ENCODE assay signal across 8 cellular contexts in genomic region chr5:119438518-119438917, GRCh38. TPM values are rescaled to one million over a fixed set of nuclear protein-coding genes. Genes with fewer than 3 reads are reported as not detected.
A peak's percentile ranks its signal among the peaks of the same experiment; 100 is the strongest.
DNase-seq lines count a peak whose midpoint lies in the region; ATAC-seq, FAIRE-seq and TF ChIP-seq lines count a peak whose summit lies in the region.
"Not testable (repeated sequence)": the region's sequence is repeated elsewhere in the genome, so short reads cannot be mapped to it uniquely, and the experiment has no call there.

No MANE protein-coding gene starts in this region.

- not testable (repeated sequence) for TF ChIP-seq POLR2A in body of pancreas (IDR thresholded peaks at IDR 0.05)

- DNase-seq in AML-193 (lab: John Stamatoyannopoulos, UW) (peak; percentile 40 to 51), NOMO-1 (lab: John Stamatoyannopoulos, UW; ENCODE audit: unreplicated experiment in 2 of 2) (peak; percentile 36 to 60)
- DNase-seq in T-cell; activated T-cell treated with anti-CD3 and anti-CD28 coated beads, Interleukin-2, amount 50 U/mL, for 4 hours; body of pancreas; left lung; pancreas: not testable (repeated sequence)

- H3K27ac Mint-ChIP-seq in T-cell = peak overlapping the region in 1 of 2 donors; percentile 37

- CTCF ChIA-PET in HEK293 (lab: Yijun Ruan, JAX) = not testable (repeated sequence)
- CTCF ChIA-PET in T-cell (lab: Charles Lee) = interaction anchor here in 1 of 2 donors (1.2 kb wide), 1 partner anchor 27 kb away, joined by 3 read pairs; no protein-coding TSS in a partner anchor

- H3K27me3 Mint-ChIP-seq in T-cell = peaks cover 22 to 34% of the 10 kb centered on the region in 2 donors
- H3K27me3 Mint-ChIP-seq in activated T-cell treated with anti-CD3 and anti-CD28 coated beads, Interleukin-2, amount 50 U/mL, for 4 hours (ENCODE audit: low read depth) = peaks cover 30% of the 10 kb centered on the region

- FAIRE-seq in pancreas (lab: Jason Lieb, UNC) = not testable (repeated sequence)

- H3K4me1 Mint-ChIP-seq in T-cell = peaks cover 7 to 17% (median 9%) of the 10 kb centered on the region in 3 donors
- not testable (repeated sequence) for H3K4me1 Mint-ChIP-seq in activated T-cell treated with anti-CD3 and anti-CD28 coated beads, Interleukin-2, amount 50 U/mL, for 4 hours (ENCODE audit: low read depth)

- POLR2A ChIA-PET in HEK293 (lab: Yijun Ruan, JAX); T-cell (lab: Charles Lee): not testable (repeated sequence)

- ATAC-seq in T-cell (replicated peaks in 1 of 4); activated T-cell treated with anti-CD3 and anti-CD28 coated beads, Interleukin-2, amount 50 U/mL, for 4 hours; body of pancreas: not testable (repeated sequence)
- ATAC-seq in left lung (peak; percentile 33), pancreas (peak; percentile 14 to 42 (median 30))

- 29 to 47% methylated on average over 2 of the region's 2 CpGs for WGBS in body of pancreas, 2 donors
- 54 to 57% methylated on average over 2 of the region's 2 CpGs for WGBS in pancreas, 2 donors

- not testable (repeated sequence) for H3K36me3 Mint-ChIP-seq in T-cell; activated T-cell treated with anti-CD3 and anti-CD28 coated beads, Interleukin-2, amount 50 U/mL, for 4 hours (ENCODE audit: insufficient read depth)

- not testable (repeated sequence) for H3K4me3 ChIP-seq in HEK293 (ENCODE audit: low read depth, low read length); body of pancreas; left lung
- H3K4me3 ChIP-seq in pancreas = peak overlapping the region in 1 of 4 donors; percentile 22

- peak overlapping the region; percentile 78 to 79 (median 78) for H3K4me3 Mint-ChIP-seq in T-cell
- peak overlapping the region; percentile 75 for H3K4me3 Mint-ChIP-seq in activated T-cell treated with anti-CD3 and anti-CD28 coated beads, Interleukin-2, amount 50 U/mL, for 4 hours

- H3K36me3 ChIP-seq in HEK293 (ENCODE audit: control insufficient read depth in 2 of 2, insufficient read depth in 1 of 2, low read length in 2 of 2); body of pancreas (replicated peaks in 1 of 2; ENCODE audit: insufficient read depth in 1 of 2, low read depth in 2 of 2); left lung; pancreas: not testable (repeated sequence)

- H3K27ac ChIP-seq in HEK293 (ENCODE audit: extremely low read depth, low read depth, low read length) = not testable (repeated sequence)
- H3K27ac ChIP-seq in body of pancreas = peak overlapping the region in 3 of 4 donors; percentile 32 to 67 (median 41)
- H3K27ac ChIP-seq in left lung = peak overlapping the region in 1 of 2 donors; percentile 23
- peak overlapping the region in 2 of 4 donors; percentile 19 to 37 for H3K27ac ChIP-seq in pancreas

- not testable (repeated sequence) for H3K4me1 ChIP-seq in HEK293 (ENCODE audit: control insufficient read depth, insufficient read depth, low read length); pancreas
- H3K4me1 ChIP-seq in body of pancreas (peaks cover 18% of the 10 kb centered on the region), left lung (peaks cover 0 to 26% of the 10 kb centered on the region in 2 donors)

- not testable (repeated sequence) for H3K9me3 ChIP-seq in HEK293 (ENCODE audit: control insufficient read depth, insufficient read depth, low read depth, low read length); body of pancreas; left lung; pancreas

- H3K9me3 Mint-ChIP-seq in T-cell; activated T-cell treated with anti-CD3 and anti-CD28 coated beads, Interleukin-2, amount 50 U/mL, for 4 hours: not testable (repeated sequence)

- not testable (repeated sequence) for TF ChIP-seq CTCF in HEK293 (tag by site-specific recombination; IDR thresholded peaks at IDR 0.05); body of pancreas (IDR thresholded peaks at IDR 0.05); left lung (IDR thresholded peaks at IDR 0.05); pancreas (IDR thresholded peaks at IDR 0.05)

- not testable (repeated sequence) for H3K27me3 ChIP-seq in body of pancreas, left lung, pancreas

- intact Hi-C loops in body of pancreas (cut with DNase I); left lung (cut with DNase I); pancreas (cut with DNase I): not testable (repeated sequence)

TF ChIP-seq in HEK293, 187 proteins besides CTCF, POLR2A, EP300 and RAD21:
- TF ChIP-seq, protein P1, sequence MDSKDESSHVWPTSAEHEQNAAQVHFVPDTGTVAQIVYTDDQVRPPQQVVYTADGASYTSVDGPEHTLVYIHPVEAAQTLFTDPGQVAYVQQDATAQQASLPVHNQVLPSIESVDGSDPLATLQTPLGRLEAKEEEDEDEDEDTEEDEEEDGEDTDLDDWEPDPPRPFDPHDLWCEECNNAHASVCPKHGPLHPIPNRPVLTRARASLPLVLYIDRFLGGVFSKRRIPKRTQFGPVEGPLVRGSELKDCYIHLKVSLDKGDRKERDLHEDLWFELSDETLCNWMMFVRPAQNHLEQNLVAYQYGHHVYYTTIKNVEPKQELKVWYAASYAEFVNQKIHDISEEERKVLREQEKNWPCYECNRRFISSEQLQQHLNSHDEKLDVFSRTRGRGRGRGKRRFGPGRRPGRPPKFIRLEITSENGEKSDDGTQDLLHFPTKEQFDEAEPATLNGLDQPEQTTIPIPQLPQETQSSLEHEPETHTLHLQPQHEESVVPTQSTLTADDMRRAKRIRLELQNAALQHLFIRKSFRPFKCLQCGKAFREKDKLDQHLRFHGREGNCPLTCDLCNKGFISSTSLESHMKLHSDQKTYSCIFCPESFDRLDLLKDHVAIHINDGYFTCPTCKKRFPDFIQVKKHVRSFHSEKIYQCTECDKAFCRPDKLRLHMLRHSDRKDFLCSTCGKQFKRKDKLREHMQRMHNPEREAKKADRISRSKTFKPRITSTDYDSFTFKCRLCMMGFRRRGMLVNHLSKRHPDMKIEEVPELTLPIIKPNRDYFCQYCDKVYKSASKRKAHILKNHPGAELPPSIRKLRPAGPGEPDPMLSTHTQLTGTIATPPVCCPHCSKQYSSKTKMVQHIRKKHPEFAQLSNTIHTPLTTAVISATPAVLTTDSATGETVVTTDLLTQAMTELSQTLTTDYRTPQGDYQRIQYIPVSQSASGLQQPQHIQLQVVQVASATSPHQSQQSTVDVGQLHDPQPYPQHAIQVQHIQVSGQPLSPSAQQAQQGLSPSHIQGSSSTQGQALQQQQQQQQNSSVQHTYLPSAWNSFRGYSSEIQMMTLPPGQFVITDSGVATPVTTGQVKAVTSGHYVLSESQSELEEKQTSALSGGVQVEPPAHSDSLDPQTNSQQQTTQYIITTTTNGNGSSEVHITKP (tag by site-specific recombination; IDR thresholded peaks at IDR 0.05) = peak; percentile 80

RNA-seq across cellular contexts. Expression of gene HSD17B4, which starts 13.8 kb away (rescaled TPM):
- total RNA-seq in T-cell = 10 to 100 TPM; 32.1 to 79.6 (median 54.0) TPM
- 10 to 100 TPM; 59.7 to 74.4 (median 69.7) TPM for total RNA-seq in activated T-cell treated with anti-CD3 and anti-CD28 coated beads, Interleukin-2, amount 50 U/mL, for 4 hours
- 10 to 100 TPM; 97.2 to 98.6 TPM for total RNA-seq in body of pancreas
- 100 to 1,000 TPM; 351 to 413 TPM for total RNA-seq in left lung
- total RNA-seq in pancreas = 100 to 1,000 TPM; 122 to 152 (median 130) TPM
- polyA plus RNA-seq in pancreas = 100 to 1,000 TPM; 120 to 133 TPM
